11 cellular contexts compared by ENCODE assay signal in the genomic region with DNA sequence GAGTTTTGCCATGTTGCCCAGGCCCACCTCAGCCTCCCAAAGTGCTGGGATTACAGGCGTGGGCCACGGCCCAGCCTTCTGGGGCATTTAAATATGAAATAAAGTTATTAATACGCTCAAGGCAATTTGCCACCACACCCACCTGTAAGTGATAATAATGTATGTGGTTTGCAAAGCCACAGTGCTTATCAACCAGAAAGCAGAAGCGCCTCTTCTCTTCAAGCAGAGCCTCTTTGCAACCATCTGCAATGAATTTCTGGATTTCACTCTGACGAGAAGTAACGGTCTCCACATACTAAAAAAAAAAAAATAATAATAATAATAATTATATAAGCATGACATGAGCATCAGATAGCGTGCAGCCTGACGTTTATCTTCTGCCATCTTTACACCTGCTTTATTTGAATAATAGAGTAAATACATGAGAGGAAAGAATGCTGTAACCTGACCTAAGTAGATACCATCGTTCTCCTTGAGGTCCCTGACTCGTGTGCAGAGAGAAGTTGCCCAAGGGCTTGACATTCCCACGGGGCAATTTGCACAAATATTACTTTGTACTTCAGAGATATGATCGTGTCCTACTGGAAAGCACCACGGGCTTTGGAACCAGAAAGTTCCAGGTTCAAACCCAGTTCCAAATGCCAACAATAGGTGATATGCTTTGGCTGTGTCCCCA. TPM values are rescaled to one million over a fixed set of nuclear protein-coding genes. Genes with fewer than 3 reads are reported as not detected.
A peak's percentile ranks its signal among the peaks of the same experiment; 100 is the strongest.
DNase-seq lines count a peak whose midpoint lies in the region; ATAC-seq and TF ChIP-seq lines count a peak whose summit lies in the region.
"Had no signal": no experiment of that assay in that cellular context is flagged by ENCODE, and none has a peak within 500 bp of the region (broad histone marks: within the 10 kb centered on the region; RNA-seq: fewer than 3 reads in every experiment).

No MANE protein-coding gene starts in this region.

- no peaks in the 10 kb centered on the region for H3K9me3 ChIP-seq in uterus

- ATAC-seq in GM18519 (IDR thresholded peaks at IDR 0.05; ENCODE audit: low FRiP score, unreplicated experiment): peak; percentile 74
- peak; percentile 85 for ATAC-seq in GM21723 (IDR thresholded peaks at IDR 0.05; ENCODE audit: unreplicated experiment)
- peak; percentile 61 for ATAC-seq in HG03378 (IDR thresholded peaks at IDR 0.05; ENCODE audit: unreplicated experiment)
- no peak for ATAC-seq in Right ventricle myocardium inferior
- ATAC-seq: activated CD4-positive, CD25-positive, alpha-beta regulatory T cell treated with anti-CD3 and anti-CD28 coated beads, Interleukin-2, amount 50 U/mL, for 24 hours had no signal

- TF ChIP-seq CTCF in uterus (IDR thresholded peaks at IDR 0.05): no peak

- TF ChIP-seq POLR2A in erythroblast (IDR thresholded peaks at IDR 0.05; ENCODE audit: low read length) (no peak), uterus (IDR thresholded peaks at IDR 0.05) (no peak)

- H3K27ac ChIP-seq in uterus: no peak overlapping the region

- H3K4me1 ChIP-seq in uterus: no peaks in the 10 kb centered on the region

- intact Hi-C loops in uterus (cut with DNase I; ENCODE audit: low total_unique reads) (no loop called here), Right ventricle myocardium inferior (cut with DNase I) (no loop called here)

- H3K4me3 ChIP-seq in uterus: no peak overlapping the region

- no peaks in the 10 kb centered on the region for H3K27me3 ChIP-seq in uterus

- DNase-seq in erythroblast (lab: John Stamatoyannopoulos, UW) (peak; percentile 17 to 54), ACHN (no peak), uterus (no peak), NCI-H1417 treated with DMSO at 0.1 percent for 48 hours (lab: John Stamatoyannopoulos, UW) (no peak), Right ventricle myocardium inferior (ENCODE audit: missing footprints) (no peak)
- DNase-seq: dermis blood vessel endothelial cell, RPMI8226 had no signal

- in situ Hi-C loops in ACHN (cut with HindIII; ENCODE audit: low pct_ligation_motif_present, low pct_unique_long_range_greater_than_20kb, low sequenced_read_pairs): no loop called here

- no peaks in the 10 kb centered on the region for H3K36me3 ChIP-seq in uterus

RNA-seq across cellular contexts. Expression of a gene that starts 34.0 kb away (rescaled TPM):
- total RNA-seq in uterus: 100 to 1,000 TPM in 1 of 4 donors, 10 to 100 TPM in 2, 1 to 10 TPM in 1; 8.5 to 161 (median 28.1) TPM
- 240 TPM for total RNA-seq in Right ventricle myocardium inferior

Comparison
In these comparisons a context has a peak if more than half of its experiments do, and no peak if none do; other contexts are left out.
1. DNase-seq: peak in erythroblast (2 of 2); none in ACHN (single experiment), uterus (0 of 2), NCI-H1417 treated with DMSO at 0.1 percent for 48 hours (single experiment) and Right ventricle myocardium inferior (single experiment).